In genomic region chr12:72074065-72074464, GRCh38 we compare ENCODE assay signal across 28 cellular contexts.
"Had no signal": no experiment of that assay in that cellular context is flagged by ENCODE, and none has a peak within 500 bp of the region (broad histone marks: within the 10 kb centered on the region; RNA-seq: fewer than 3 reads in every experiment).

No MANE protein-coding gene starts in this region.

- DNase-seq: effector memory CD8-positive, alpha-beta T cell; erythroblast; esophagus squamous epithelium; foreskin melanocyte; glutamatergic neuron; heart right ventricle; hippocampal formation; left cardiac atrium; left lung; mesenchymal stem cell; mucosa of descending colon; naive B cell; sigmoid colon; stimulated activated CD4-positive, alpha-beta T cell treated with anti-CD3 and anti-CD28 coated beads, Interleukin-2, amount 100 ng/mL, for 24 hours; stimulated activated CD4-positive, alpha-beta T cell treated with anti-CD3 and anti-CD28 coated beads, Interleukin-4, amount 100 ng/mL, for 24 hours; stimulated activated naive CD4-positive, alpha-beta T cell treated with Interleukin-2 at 50 U/mL for 16 hours; stomach; thyroid gland; trophoblast cell had no signal

- H3K79me2 ChIP-seq: parathyroid adenoma had no signal

- H3K9me3 ChIP-seq: prostate gland, right atrium auricular region, sigmoid colon, thyroid gland had no signal

- H3K9ac ChIP-seq: parathyroid adenoma had no signal

- H2AFZ ChIP-seq: parathyroid adenoma had no signal

- H3K4me3 ChIP-seq: esophagus squamous epithelium, heart right ventricle, left lung, mucosa of descending colon, prostate gland, right atrium auricular region, sigmoid colon, stomach, thyroid gland, vagina had no signal

- FAIRE-seq: endometrium, islet of Langerhans had no signal

- H3K27me3 ChIP-seq: esophagus squamous epithelium, heart right ventricle, left lung, neutrophil, right atrium auricular region, sigmoid colon, stomach, thyroid gland, vagina had no signal

- ATAC-seq: effector memory CD8-positive, alpha-beta T cell; heart right ventricle; left cardiac atrium; left lung; mucosa of descending colon; natural killer cell treated with Interleukin-12 subunit alpha and Interleukin-12 subunit beta and Interleukin-15 and Interleukin-18, amount 100 ng/mL, for 72 hours; stimulated activated effector memory CD8-positive, alpha-beta T cell treated with anti-CD3 and anti-CD28 coated beads, Interleukin-12 subunit alpha, Interleukin-12 subunit beta, amount 100 ng/mL, for 72 hours had no signal

- H3K27ac ChIP-seq: esophagus squamous epithelium, heart right ventricle, left lung, neutrophil, parathyroid adenoma, prostate gland, right atrium auricular region, sigmoid colon, stomach, thyroid gland, vagina had no signal

- H3K36me3 ChIP-seq: esophagus squamous epithelium, heart right ventricle, left lung, neutrophil, prostate gland, right atrium auricular region, sigmoid colon, stomach, thyroid gland, vagina had no signal

- H3K4me1 ChIP-seq: esophagus squamous epithelium, heart right ventricle, left lung, parathyroid adenoma, prostate gland, right atrium auricular region, stomach, thyroid gland, vagina had no signal
